In genomic region chr5:13307480-13307879, GRCh38 we compare ENCODE assay signal across 28 cellular contexts.
"Had no signal": no experiment of that assay in that cellular context is flagged by ENCODE, and none has a peak within 500 bp of the region (broad histone marks: within the 10 kb centered on the region; RNA-seq: fewer than 3 reads in every experiment).

No MANE protein-coding gene starts in this region.

- H3K27ac ChIP-seq: stomach, suprapubic skin, testis, thoracic aorta, thyroid gland, tibial artery, tibial nerve, transverse colon, upper lobe of left lung, upper lobe of right lung, uterus, vagina had no signal

- H3K4me3 Mint-ChIP-seq: stimulated activated effector memory CD8-positive, alpha-beta T cell treated with anti-CD3 and anti-CD28 coated beads, Interleukin-12 subunit alpha, Interleukin-12 subunit beta, amount 100 ng/mL, for 72 hours; stimulated activated memory B cell treated with anti-CD40 and anti-IgM and Interleukin-4, amounts not matched to agents 10 μg/mL and 1 μg/mL and 100 μg/mL, for 72 hours; stimulated activated naive B cell treated with anti-CD40 and anti-IgM and Interleukin-4, amounts not matched to agents 10 μg/mL and 1 μg/mL and 100 μg/mL, for 72 hours; stimulated activated naive CD8-positive, alpha-beta T cell treated with anti-CD3 and anti-CD28 coated beads, Interleukin-15, amount 100 ng/mL, for 72 hours; stimulated activated naive CD8-positive, alpha-beta T cell treated with anti-CD3 and anti-CD28 coated beads, Interleukin-15, Interleukin-2, amounts not matched to agents 100 ng/mL and 50 ng/mL, for 24 hours; type B pancreatic cell had no signal

- H3K9me3 Mint-ChIP-seq: type B pancreatic cell had no signal

- H3K27ac Mint-ChIP-seq: stimulated activated effector memory CD8-positive, alpha-beta T cell treated with anti-CD3 and anti-CD28 coated beads, Interleukin-12 subunit alpha, Interleukin-12 subunit beta, amount 100 ng/mL, for 72 hours; stimulated activated memory B cell treated with anti-CD40 and anti-IgM and Interleukin-4, amounts not matched to agents 10 μg/mL and 1 μg/mL and 100 μg/mL, for 72 hours; stimulated activated naive B cell treated with anti-CD40 and anti-IgM and Interleukin-4, amounts not matched to agents 10 μg/mL and 1 μg/mL and 100 μg/mL, for 72 hours; stimulated activated naive CD8-positive, alpha-beta T cell treated with anti-CD3 and anti-CD28 coated beads, Interleukin-15, amount 100 ng/mL, for 72 hours; stimulated activated naive CD8-positive, alpha-beta T cell treated with anti-CD3 and anti-CD28 coated beads, Interleukin-15, Interleukin-2, amounts not matched to agents 100 ng/mL and 50 ng/mL, for 24 hours; type B pancreatic cell had no signal

- H3K27me3 ChIP-seq: stomach, suprapubic skin, testis, thyroid gland, tibial artery, tibial nerve, transverse colon, upper lobe of left lung, upper lobe of right lung, uterus, vagina had no signal

- H3K4me1 Mint-ChIP-seq: stimulated activated effector memory CD8-positive, alpha-beta T cell treated with anti-CD3 and anti-CD28 coated beads, Interleukin-12 subunit alpha, Interleukin-12 subunit beta, amount 100 ng/mL, for 72 hours; stimulated activated memory B cell treated with anti-CD40 and anti-IgM and Interleukin-4, amounts not matched to agents 10 μg/mL and 1 μg/mL and 100 μg/mL, for 72 hours; stimulated activated naive B cell treated with anti-CD40 and anti-IgM and Interleukin-4, amounts not matched to agents 10 μg/mL and 1 μg/mL and 100 μg/mL, for 72 hours; stimulated activated naive CD8-positive, alpha-beta T cell treated with anti-CD3 and anti-CD28 coated beads, Interleukin-15, amount 100 ng/mL, for 72 hours had no signal

- H3K4me1 ChIP-seq: stomach, suprapubic skin, testis, thyroid gland, tibial artery, tibial nerve, transverse colon, upper lobe of left lung, upper lobe of right lung, uterus, vagina had no signal

- DNase-seq: stimulated activated CD4-positive, alpha-beta T cell treated with anti-CD3 and anti-CD28 coated beads, Interleukin-2, amount 100 ng/mL, for 48 hours; stimulated activated CD4-positive, alpha-beta T cell treated with anti-CD3 and anti-CD28 coated beads, Interleukin-4, amount 100 ng/mL, for 1 hour; stimulated activated CD4-positive, alpha-beta T cell treated with anti-CD3 and anti-CD28 coated beads, Interleukin-4, amount 100 ng/mL, for 24 hours; stimulated activated CD4-positive, alpha-beta T cell treated with anti-CD3 and anti-CD28 coated beads, Interleukin-4, amount 100 ng/mL, for 4 hours; stimulated activated CD8-positive, alpha-beta memory T cell treated with anti-CD3 and anti-CD28 coated beads, Interleukin-4, amount 100 ng/mL, for 48 hours; stimulated activated naive B cell treated with anti-CD40 and anti-IgM and Interleukin-4, amounts not matched to agents 10 μg/mL and 1 μg/mL and 100 μg/mL, for 72 hours; stimulated activated naive CD4-positive, alpha-beta T cell; stimulated activated naive CD4-positive, alpha-beta T cell treated with Interleukin-2 at 50 U/mL for 16 hours; stimulated activated naive CD8-positive, alpha-beta T cell treated with anti-CD3 and anti-CD28 coated beads, Interleukin-15, amount 100 ng/mL, for 72 hours; stimulated activated naive CD8-positive, alpha-beta T cell treated with anti-CD3 and anti-CD28 coated beads, Interleukin-15, Interleukin-2, amounts not matched to agents 100 U/mL and 50 U/mL, for 24 hours; stomach; substantia nigra; testis; thyroid gland; tibial artery; transverse colon; trophoblast cell; upper lobe of left lung; upper lobe of right lung; uterus had no signal

- H3K36me3 Mint-ChIP-seq: stimulated activated effector memory CD8-positive, alpha-beta T cell treated with anti-CD3 and anti-CD28 coated beads, Interleukin-12 subunit alpha, Interleukin-12 subunit beta, amount 100 ng/mL, for 72 hours; stimulated activated memory B cell treated with anti-CD40 and anti-IgM and Interleukin-4, amounts not matched to agents 10 μg/mL and 1 μg/mL and 100 μg/mL, for 72 hours; stimulated activated naive B cell treated with anti-CD40 and anti-IgM and Interleukin-4, amounts not matched to agents 10 μg/mL and 1 μg/mL and 100 μg/mL, for 72 hours; type B pancreatic cell had no signal

- H3K36me3 ChIP-seq: stomach, suprapubic skin, thoracic aorta, thyroid gland, tibial artery, tibial nerve, transverse colon, upper lobe of left lung, upper lobe of right lung, uterus, vagina had no signal

- H3K27me3 Mint-ChIP-seq: stimulated activated memory B cell treated with anti-CD40 and anti-IgM and Interleukin-4, amounts not matched to agents 10 μg/mL and 1 μg/mL and 100 μg/mL, for 72 hours; stimulated activated naive B cell treated with anti-CD40 and anti-IgM and Interleukin-4, amounts not matched to agents 10 μg/mL and 1 μg/mL and 100 μg/mL, for 72 hours; stimulated activated naive CD8-positive, alpha-beta T cell treated with anti-CD3 and anti-CD28 coated beads, Interleukin-15, amount 100 ng/mL, for 72 hours; stimulated activated naive CD8-positive, alpha-beta T cell treated with anti-CD3 and anti-CD28 coated beads, Interleukin-15, Interleukin-2, amounts not matched to agents 100 ng/mL and 50 ng/mL, for 24 hours; type B pancreatic cell had no signal

- ATAC-seq: stimulated activated effector memory CD8-positive, alpha-beta T cell treated with anti-CD3 and anti-CD28 coated beads, Interleukin-12 subunit alpha, Interleukin-12 subunit beta, amount 100 ng/mL, for 72 hours; stimulated activated memory B cell treated with anti-CD40 and anti-IgM and Interleukin-4, amounts not matched to agents 10 μg/mL and 1 μg/mL and 100 μg/mL, for 72 hours; stimulated activated naive B cell treated with anti-CD40 and anti-IgM and Interleukin-4, amounts not matched to agents 10 μg/mL and 1 μg/mL and 100 μg/mL, for 72 hours; stimulated activated naive CD8-positive, alpha-beta T cell treated with anti-CD3 and anti-CD28 coated beads, Interleukin-15, amount 100 ng/mL, for 72 hours; stimulated activated naive CD8-positive, alpha-beta T cell treated with anti-CD3 and anti-CD28 coated beads, Interleukin-15, Interleukin-2, amounts not matched to agents 100 U/mL and 50 U/mL, for 24 hours; upper lobe of right lung had no signal

- H3K4me3 ChIP-seq: stomach, suprapubic skin, testis, thoracic aorta, thyroid gland, tibial artery, tibial nerve, transverse colon, upper lobe of left lung, upper lobe of right lung, uterus, vagina had no signal

- H3K9me3 ChIP-seq: stomach, suprapubic skin, testis, thoracic aorta, thyroid gland, tibial artery, tibial nerve, transverse colon, upper lobe of left lung, upper lobe of right lung, uterus, vagina had no signal
